In genomic region chr2:26438926-26439325, GRCh38 we compare ENCODE assay signal across 16 cellular contexts. TPM values are rescaled to one million over a fixed set of nuclear protein-coding genes. Genes with fewer than 3 reads are reported as not detected.
"Had no signal": no experiment of that assay in that cellular context is flagged by ENCODE, and none has a peak within 500 bp of the region (broad histone marks: within the 10 kb centered on the region; RNA-seq: fewer than 3 reads in every experiment).

No MANE protein-coding gene starts in this region.

- H3K4me3 ChIP-seq: spleen, transverse colon had no signal

- H3K9me3 ChIP-seq: neutrophil, spleen, transverse colon had no signal

- H3K36me3 ChIP-seq: neutrophil, spleen, transverse colon, WERI-Rb-1 had no signal

- ATAC-seq: activated CD8-positive, alpha-beta T cell treated with anti-CD3 and anti-CD28 coated beads, Interleukin-2, amount 10 ng/mL, durations not matched to agents 7 days and 5 days; stimulated activated naive B cell treated with anti-CD40 and anti-IgM and Interleukin-4, amounts not matched to agents 10 μg/mL and 1 μg/mL and 100 μg/mL, for 72 hours had no signal

- H3K27me3 ChIP-seq: neutrophil, transverse colon had no signal

- H3K4me1 ChIP-seq: transverse colon had no signal

- H3K27ac ChIP-seq: epithelial cell of prostate, neutrophil, transverse colon, WERI-Rb-1 had no signal

- DNase-seq: activated CD4-positive, alpha-beta T cell treated with anti-CD3 and anti-CD28 coated beads for 48 hours; activated CD8-positive, alpha-beta T cell treated with anti-CD3 and anti-CD28 coated beads, Interleukin-2, amount 10 ng/mL, durations not matched to agents 7 days and 5 days; activated naive CD4-positive, alpha-beta T cell treated with anti-CD3 and anti-CD28 coated beads for 36 hours; effector memory CD4-positive, alpha-beta T cell; midbrain; naive B cell; posterior cingulate gyrus; spleen; stimulated activated CD4-positive, alpha-beta T cell treated with anti-CD3 and anti-CD28 coated beads, Interleukin-2, amount 100 ng/mL, for 24 hours; stimulated activated naive B cell treated with anti-CD40 and anti-IgM and Interleukin-4, amounts not matched to agents 10 μg/mL and 1 μg/mL and 100 μg/mL, for 72 hours; substantia nigra; transverse colon; WERI-Rb-1 had no signal

RNA-seq across cellular contexts. Expression of gene DRC1, which starts 37.2 kb away (rescaled TPM):
- total RNA-seq: activated CD8-positive, alpha-beta T cell treated with anti-CD3 and anti-CD28 coated beads, Interleukin-2, amount 10 ng/mL, durations not matched to agents 7 days and 5 days; activated naive CD4-positive, alpha-beta T cell treated with anti-CD3 and anti-CD28 coated beads for 36 hours; lower leg skin; transverse colon had no signal
